In genomic region chr14:74475678-74476077, GRCh38 we compare ENCODE assay signal across 1 cellular context.
TF ChIP-seq lines count a peak whose summit lies in the region.

No MANE protein-coding gene starts in this region.

TF ChIP-seq in GM23338, 12 proteins besides CTCF, POLR2A, EP300 and RAD21 (continued from another document):
- TF ChIP-seq REST (IDR thresholded peaks at IDR 0.05; ENCODE audit: unreplicated experiment) (no peak), NANOG (IDR thresholded peaks at IDR 0.05; ENCODE audit: borderline replicate concordance) (no peak)
TF ChIP-seq in GM23338: peak in this region for 0.
